1 cellular context compared by ENCODE assay signal in genomic region chr1:36738245-36738644, GRCh38.
TF ChIP-seq lines count a peak whose summit lies in the region.

No MANE protein-coding gene starts in this region.

TF ChIP-seq in H1, 55 proteins besides CTCF, POLR2A, EP300 and RAD21 (continued from another document):
- no peak for TF ChIP-seq CHD7 (IDR thresholded peaks at IDR 0.05; ENCODE audit: insufficient replicate concordance, low read length)
- no peak for TF ChIP-seq BRCA1 (IDR thresholded peaks at IDR 0.05; ENCODE audit: low read depth, low read length)
- no peak for TF ChIP-seq SRF (IDR thresholded peaks at IDR 0.05; ENCODE audit: low read depth, low read length)
- TF ChIP-seq NRF1 (IDR thresholded peaks at IDR 0.05; ENCODE audit: low read depth, low read length), result no peak
- no peak for TF ChIP-seq CBX5 (IDR thresholded peaks at IDR 0.05; ENCODE audit: low read depth, low read length)
- TF ChIP-seq CHD1 (IDR thresholded peaks at IDR 0.05; ENCODE audit: low read depth, low read length), result no peak
